Comparison of ENCODE assay signal across 7 cellular contexts in genomic region chr20:32820698-32821378, GRCh38. TPM values are rescaled to one million over a fixed set of nuclear protein-coding genes. Genes with fewer than 3 reads are reported as not detected.
DNase-seq lines count a peak whose midpoint lies in the region; ATAC-seq, FAIRE-seq and TF ChIP-seq lines count a peak whose summit lies in the region.

No MANE protein-coding gene starts in this region.

- peaks cover 12% of the 10 kb centered on the region for H3K36me3 ChIP-seq in WERI-Rb-1
- peaks cover 0 to 7% (median 0%) of the 10 kb centered on the region in 9 donors for H3K36me3 ChIP-seq in heart right ventricle
- H3K36me3 ChIP-seq in small intestine (ENCODE audit: control insufficient read depth in 2 of 2, insufficient read depth in 2 of 2, low read length in 2 of 2), result no peaks in the 10 kb centered on the region

- H3K4me3 ChIP-seq in WERI-Rb-1 (ENCODE audit: low read depth, low read length) (peak overlapping the region; percentile 96), heart right ventricle (peak overlapping the region; percentile 51 to 90 (median 80)), small intestine (ENCODE audit: low read depth in 1 of 2, low read length in 2 of 2) (peak overlapping the region; percentile 71 to 94)

- H3K27ac ChIP-seq in WERI-Rb-1 (no peak overlapping the region; the same call in 1 of the 2 replicates), heart right ventricle (peak overlapping the region in 8 of 10 donors; percentile 83 to 94 (median 91)), small intestine (ENCODE audit: low read depth in 1 of 2, low read length in 1 of 2) (peak overlapping the region; percentile 81 to 96)

- DNase-seq in WERI-Rb-1 (no peak), heart right ventricle (no peak), small intestine (no peak), activated gamma-delta T cell treated with Interleukin-2 at 50 U/mL for 16 hours (no peak), NCI-H2081 (lab: John Stamatoyannopoulos, UW) (no peak), NCI-H187 (lab: John Stamatoyannopoulos, UW) (no peak)

- 75% methylated on average over 25 of the region's 25 CpGs for WGBS in heart right ventricle, 2 donors
- 71 to 79% (median 71%) methylated on average over 25 of the region's 25 CpGs for WGBS in small intestine, 3 donors

- ATAC-seq in HG03097 (IDR thresholded peaks at IDR 0.05; ENCODE audit: low FRiP score, unreplicated experiment) (peak; percentile 3), heart right ventricle (peak in 4 of 8 donors; percentile 0 to 16 (median 3))

- no peak for TF ChIP-seq CTCF in WERI-Rb-1 (IDR thresholded peaks at IDR 0.05; ENCODE audit: low read depth, low read length)
- no peak for TF ChIP-seq CTCF in heart right ventricle (IDR thresholded peaks at IDR 0.05)

- H3K4me1 ChIP-seq in heart right ventricle (peaks cover 7 to 49% (median 38%) of the 10 kb centered on the region in 9 donors), small intestine (ENCODE audit: control insufficient read depth in 2 of 2, insufficient read depth in 1 of 2, low read depth in 1 of 2, low read length in 1 of 2) (peaks cover 14 to 19% of the 10 kb centered on the region in 2 donors)

- H3K9me3 ChIP-seq in WERI-Rb-1 (ENCODE audit: severe bottlenecking), result no peaks in the 10 kb centered on the region
- H3K9me3 ChIP-seq in heart right ventricle, result no peaks in the 10 kb centered on the region
- no peaks in the 10 kb centered on the region for H3K9me3 ChIP-seq in small intestine (ENCODE audit: control insufficient read depth, low read depth)

- intact Hi-C loops in heart right ventricle (cut with DNase I), result no loop called here

- H3K27me3 ChIP-seq in WERI-Rb-1 (ENCODE audit: insufficient read depth, low read depth, severe bottlenecking) (no peaks in the 10 kb centered on the region), heart right ventricle (no peaks in the 10 kb centered on the region), small intestine (ENCODE audit: control insufficient read depth in 2 of 2, insufficient read depth in 2 of 2, low read length in 2 of 2) (no peaks in the 10 kb centered on the region)

- no peak for FAIRE-seq in small intestine (lab: Jason Lieb, UNC)

RNA-seq across cellular contexts. Expression of gene MAPRE1, which starts 1.1 kb away (rescaled TPM):
- total RNA-seq in heart right ventricle, result 10 to 100 TPM; 56.5 to 88.0 (median 68.1) TPM
- polyA plus RNA-seq in heart right ventricle (10 to 100 TPM; 15.6 to 49.3 TPM), small intestine (10 to 100 TPM; 32.7 to 40.9 (median 36.2) TPM)

RNA-seq across cellular contexts. Expression of gene EFCAB8, which starts 37.9 kb away (rescaled TPM):
- total RNA-seq in heart right ventricle, result under 1 TPM in 1 of 10 donors, not detected in 9; 0.58 TPM
- polyA plus RNA-seq in heart right ventricle (under 1 TPM in 1 of 2 donors, not detected in 1; 0.15 TPM), small intestine (under 1 TPM in 2 of 3 donors, not detected in 1; 0.01 to 0.22 TPM)

RNA-seq across cellular contexts. Expression of gene DNMT3B, which starts 58.7 kb away (rescaled TPM):
- total RNA-seq in heart right ventricle, result under 1 TPM; 0.27 to 0.95 (median 0.68) TPM
- polyA plus RNA-seq in heart right ventricle (1 to 10 TPM in 1 of 2 donors, under 1 TPM in 1; 0.35 to 1.8 TPM), small intestine (1 to 10 TPM in 1 of 3 donors, under 1 TPM in 1, not detected in 1; 0.45 to 1.1 TPM)
